In genomic region chr2:205776720-205777119, GRCh38 we compare ENCODE assay signal across 27 cellular contexts.
DNase-seq lines count a peak whose midpoint lies in the region; TF ChIP-seq lines count a peak whose summit lies in the region.
"Had no signal": no experiment of that assay in that cellular context is flagged by ENCODE, and none has a peak within 500 bp of the region (broad histone marks: within the 10 kb centered on the region; RNA-seq: fewer than 3 reads in every experiment).

No MANE protein-coding gene starts in this region.

- H3K4me1 ChIP-seq in sigmoid colon, result peaks cover 0 to 99% (median 88%) of the 10 kb centered on the region in 4 donors
- H3K4me1 ChIP-seq in PC-9 (replicated peaks; ENCODE audit: insufficient read depth), result no peaks in the 10 kb centered on the region
- H3K4me1 ChIP-seq: prostate gland, SJCRH30 had no signal

- H2AFZ ChIP-seq in PC-9, result no peak overlapping the region

- H3K9me2 ChIP-seq in PC-9 (ENCODE audit: insufficient read depth), result no peaks in the 10 kb centered on the region

- no TSS peak for BruUV-seq in PC-9 (replicated peaks; lab: Mats Ljungman, UMichigan)

- no peak for TF ChIP-seq EP300 in sigmoid colon (IDR thresholded peaks at IDR 0.05)

- peak; percentile 69 for DNase-seq in DMS53 (lab: John Stamatoyannopoulos, UW)
- no peak for DNase-seq in DMS53 treated with DMSO at 0.1 percent for 48 hours (lab: John Stamatoyannopoulos, UW; ENCODE audit: unreplicated experiment)
- peak; percentile 38 for DNase-seq in NCI-H345 treated with DMSO at 0.1 percent for 48 hours (lab: John Stamatoyannopoulos, UW; ENCODE audit: unreplicated experiment)
- DNase-seq in dermis blood vessel endothelial cell, result peak; percentile 26
- no peak for DNase-seq in sigmoid colon
- no peak for DNase-seq in PC-9
- no peak for DNase-seq in DMS79 (lab: John Stamatoyannopoulos, UW)
- no peak for DNase-seq in DMS79 treated with DMSO at 0.1 percent for 48 hours (lab: John Stamatoyannopoulos, UW)
- DNase-seq: activated CD4-positive, alpha-beta T cell treated with anti-CD3 and anti-CD28 coated beads for 4 hours; activated effector memory CD4-positive, alpha-beta T cell treated with anti-CD3 and anti-CD28 coated beads, Interleukin-2, amount 50 U/mL, for 16 hours; activated T-cell treated with anti-CD3 and anti-CD28 coated beads, Interleukin-2, amount 50 U/mL, for 1 hour; effector CD4-positive, alpha-beta T cell; immature natural killer cell; KG1; natural killer cell; NCI-H1105; NCI-H2029 treated with DMSO at 0.1 percent for 48 hours; NCI-H446 treated with DMSO at 0.1 percent for 48 hours; occipital lobe had no signal

- POLR2A ChIA-PET in PC-9 (lab: Charles Lee; ENCODE audit: unreplicated experiment), result no interaction called here

- 62 to 76% methylated on average over 5 of the region's 5 CpGs for WGBS in sigmoid colon, 2 donors

- H3K9me3 ChIP-seq in sigmoid colon, result no peaks in the 10 kb centered on the region
- no peaks in the 10 kb centered on the region for H3K9me3 ChIP-seq in PC-9 (ENCODE audit: insufficient read depth, low read depth)
- H3K9me3 ChIP-seq: prostate gland, SJCRH30, suprapubic skin, upper lobe of right lung had no signal

- H3K79me2 ChIP-seq in PC-9 (ENCODE audit: low read depth), result no peaks in the 10 kb centered on the region

- no peaks in the 10 kb centered on the region for H4K20me1 ChIP-seq in PC-9 (ENCODE audit: insufficient read depth)

- no peaks in the 10 kb centered on the region for H3F3A ChIP-seq in PC-9 (ENCODE audit: insufficient read depth, low read depth)

- no peak overlapping the region for H3K4me3 ChIP-seq in sigmoid colon
- H3K4me3 ChIP-seq in PC-9, result no peak overlapping the region
- H3K4me3 ChIP-seq: cardiac muscle cell, lung, prostate gland, SJCRH30, suprapubic skin, upper lobe of right lung had no signal

- no peak overlapping the region for H3K4me2 ChIP-seq in PC-9

- intact Hi-C loops in sigmoid colon (cut with DNase I), result no loop called here
- intact Hi-C loops in PC-9 (cut with micrococcal nuclease; ENCODE audit: unreplicated experiment), result no loop called here

- CTCF ChIA-PET in PC-9 (lab: Charles Lee), result no interaction called here

- TF ChIP-seq POLR2A in sigmoid colon (IDR thresholded peaks at IDR 0.05), result no peak

- peaks cover 0 to 14% (median 7%) of the 10 kb centered on the region in 4 donors for H3K36me3 ChIP-seq in sigmoid colon
- no peaks in the 10 kb centered on the region for H3K36me3 ChIP-seq in PC-9 (ENCODE audit: low read depth)
- H3K36me3 ChIP-seq: cardiac muscle cell, prostate gland, SJCRH30, suprapubic skin, upper lobe of right lung had no signal

- H3K27ac ChIP-seq in sigmoid colon (peak overlapping the region; percentile 86 to 99 (median 94)), PC-9 (no peak overlapping the region)
- H3K27ac ChIP-seq: C4-2B, cardiac muscle cell, HL-60, prostate gland, SJCRH30, suprapubic skin, upper lobe of right lung had no signal

- TF ChIP-seq CTCF in sigmoid colon (IDR thresholded peaks at IDR 0.05), result no peak
- no peak for TF ChIP-seq CTCF in PC-9 (conservative IDR thresholded peaks at IDR 0.05)

- no peaks in the 10 kb centered on the region for H3K27me3 ChIP-seq in sigmoid colon
- no peaks in the 10 kb centered on the region for H3K27me3 ChIP-seq in PC-9 (ENCODE audit: insufficient read depth, low read depth)
- H3K27me3 ChIP-seq: cardiac muscle cell, SJCRH30, suprapubic skin, upper lobe of right lung had no signal

Comparison
In these comparisons a context has a peak if more than half of its experiments do, and no peak if none do; other contexts are left out.
1. DNase-seq: peak in DMS53 (single experiment), NCI-H345 treated with DMSO at 0.1 percent for 48 hours (single experiment) and dermis blood vessel endothelial cell (single experiment); none in DMS53 treated with DMSO at 0.1 percent for 48 hours (single experiment), sigmoid colon (single experiment), PC-9 (0 of 2), DMS79 (single experiment) and DMS79 treated with DMSO at 0.1 percent for 48 hours (single experiment).